In the genomic region with DNA sequence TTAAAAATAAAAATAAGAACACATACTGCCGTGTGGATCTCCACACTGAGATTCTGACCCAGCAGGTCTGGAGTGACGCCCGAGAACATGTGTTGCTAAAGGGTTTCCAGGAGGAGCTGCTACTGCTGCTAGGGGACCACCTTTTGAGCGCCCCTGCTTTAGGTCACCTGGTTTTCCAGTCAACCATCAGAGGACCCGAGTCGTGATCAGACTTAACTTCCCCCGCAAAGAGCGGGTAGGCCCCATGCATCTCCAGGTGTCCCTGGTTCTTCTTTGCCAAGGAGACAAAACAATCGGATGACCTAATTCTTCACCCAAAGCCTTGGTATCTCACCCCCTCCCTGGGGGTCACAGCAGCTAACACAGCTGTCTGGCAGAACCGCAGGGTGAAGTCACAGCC, we compare ENCODE assay signal across 22 cellular contexts. TPM values are rescaled to one million over a fixed set of nuclear protein-coding genes. Genes with fewer than 3 reads are reported as not detected.
DNase-seq lines count a peak whose midpoint lies in the region; ATAC-seq and TF ChIP-seq lines count a peak whose summit lies in the region.
"Had no signal": no experiment of that assay in that cellular context is flagged by ENCODE, and none has a peak within 500 bp of the region (broad histone marks: within the 10 kb centered on the region; RNA-seq: fewer than 3 reads in every experiment).

No MANE protein-coding gene starts in this region.

- TF ChIP-seq EP300 in esophagus muscularis mucosa (IDR thresholded peaks at IDR 0.05): no peak

- H3K4me1 ChIP-seq in esophagus muscularis mucosa (peaks cover 4 to 76% (median 70%) of the 10 kb centered on the region in 4 donors), spleen (no peaks in the 10 kb centered on the region), left lung (no peaks in the 10 kb centered on the region)
- H3K4me1 ChIP-seq: A549 had no signal

- TF ChIP-seq POLR2A in esophagus muscularis mucosa (IDR thresholded peaks at IDR 0.05; ENCODE audit: low read depth) (no peak), spleen (IDR thresholded peaks at IDR 0.05) (no peak)

- no peaks in the 10 kb centered on the region for H3K27me3 ChIP-seq in esophagus muscularis mucosa
- peaks cover 0 to 9% (median 0%) of the 10 kb centered on the region in 7 donors for H3K27me3 ChIP-seq in spleen (replicated peaks in 1 of 7)
- H3K27me3 ChIP-seq in left lung: no peaks in the 10 kb centered on the region
- H3K27me3 ChIP-seq: BE2C; BLaER1 treated with 17β-estradiol and CSF1 and Interleukin-3, amounts not matched to agents 10 nM and 100 nM had no signal

- DNase-seq in Right ventricle myocardium inferior (ENCODE audit: missing footprints) (peak; percentile 41), left ventricle myocardium superior (no peak), esophagus muscularis mucosa (ENCODE audit: extremely low spot score) (no peak), spleen (peak; percentile 44), left lung (no peak)
- DNase-seq: 8988T; ACHN; AML-193; BE2C; CD4-positive, alpha-beta T cell; DMS 273 treated with DMSO at 0.1 percent for 48 hours; DMS79; EL; GDM1; GM23248; H7; HCEC 1CT had no signal

- no peak for ATAC-seq in Right ventricle myocardium inferior
- no peak for ATAC-seq in left ventricle myocardium superior
- ATAC-seq in HG02642 (IDR thresholded peaks at IDR 0.05; ENCODE audit: poor library complexity, unreplicated experiment): no peak
- ATAC-seq in left lung: no peak
- ATAC-seq in HG02588 (IDR thresholded peaks at IDR 0.05; ENCODE audit: unreplicated experiment): no peak
- ATAC-seq: A549, GM12878 had no signal

- TF ChIP-seq CTCF in esophagus muscularis mucosa (IDR thresholded peaks at IDR 0.05) (no peak), spleen (IDR thresholded peaks at IDR 0.05 in 8 of 11, conservative IDR thresholded peaks at IDR 0.05 in 3 of 11) (no peak), left lung (IDR thresholded peaks at IDR 0.05) (no peak)

- H3K4me3 ChIP-seq in esophagus muscularis mucosa (no peak overlapping the region), spleen (no peak overlapping the region), left lung (no peak overlapping the region)
- H3K4me3 ChIP-seq: A549; BLaER1 treated with 17β-estradiol and CSF1 and Interleukin-3, amounts not matched to agents 10 nM and 100 nM; GM12878; GM23248 had no signal

- H3K36me3 ChIP-seq in esophagus muscularis mucosa (no peaks in the 10 kb centered on the region), spleen (no peaks in the 10 kb centered on the region), left lung (no peaks in the 10 kb centered on the region)
- H3K36me3 ChIP-seq: BE2C; BLaER1 treated with 17β-estradiol and CSF1 and Interleukin-3, amounts not matched to agents 10 nM and 100 nM had no signal

- H3K9me3 ChIP-seq in esophagus muscularis mucosa (no peaks in the 10 kb centered on the region), spleen (peaks cover 0 to 9% (median 0%) of the 10 kb centered on the region in 8 donors), left lung (no peaks in the 10 kb centered on the region)
- H3K9me3 ChIP-seq: A549; BE2C; BLaER1 treated with 17β-estradiol and CSF1 and Interleukin-3, amounts not matched to agents 10 nM and 100 nM had no signal

- intact Hi-C loops in Right ventricle myocardium inferior (cut with DNase I): no loop called here
- intact Hi-C loops in left ventricle myocardium superior (cut with micrococcal nuclease): no loop called here
- intact Hi-C loops in esophagus muscularis mucosa (cut with DNase I): loop anchor here (5.0 kb wide), 1 partner anchor 52 kb away; the partner anchor contains the start of gene STX16
- intact Hi-C loops in spleen (cut with DNase I; ENCODE audit: low total_unique reads): no loop called here
- intact Hi-C loops in left lung (cut with DNase I): no loop called here

- WGBS in esophagus muscularis mucosa: 97% methylated on average over 10 of the region's 10 CpGs
- 89 to 93% (median 92%) methylated on average over 10 of the region's 10 CpGs for WGBS in spleen, 5 donors

- peak overlapping the region in 3 of 4 donors; percentile 18 to 88 (median 87) for H3K27ac ChIP-seq in esophagus muscularis mucosa (replicated peaks in 1 of 4)
- no peak overlapping the region for H3K27ac ChIP-seq in spleen
- H3K27ac ChIP-seq in left lung: no peak overlapping the region
- H3K27ac ChIP-seq: A549; BLaER1 treated with 17β-estradiol and CSF1 and Interleukin-3, amounts not matched to agents 10 nM and 100 nM; GM23248 had no signal

RNA-seq across cellular contexts. Expression of gene STX16, which starts 51.1 kb away (rescaled TPM):
- total RNA-seq in Right ventricle myocardium inferior (23.8 TPM), left ventricle myocardium superior (24.8 TPM), esophagus muscularis mucosa (10 to 100 TPM; 36.6 to 57.7 (median 43.5) TPM), spleen (100 to 1,000 TPM in 1 of 7 donors, 10 to 100 TPM in 6; 62.6 to 105 (median 83.6) TPM), left lung (10 to 100 TPM; 50.4 to 58.0 TPM)
- polyA plus RNA-seq in spleen: 10 to 100 TPM; 34.4 to 47.3 (median 43.5) TPM

Comparison
In these comparisons a context has a peak if more than half of its experiments do, and no peak if none do; other contexts are left out.
1. DNase-seq: peak in Right ventricle myocardium inferior (single experiment) and spleen (single experiment); none in left ventricle myocardium superior (single experiment), esophagus muscularis mucosa (single experiment) and left lung (0 of 2).
2. H3K27ac ChIP-seq: peak in esophagus muscularis mucosa (3 of 4); none in spleen (0 of 8) and left lung (0 of 2).